Comparison of ENCODE assay signal across 11 cellular contexts in the genomic region with DNA sequence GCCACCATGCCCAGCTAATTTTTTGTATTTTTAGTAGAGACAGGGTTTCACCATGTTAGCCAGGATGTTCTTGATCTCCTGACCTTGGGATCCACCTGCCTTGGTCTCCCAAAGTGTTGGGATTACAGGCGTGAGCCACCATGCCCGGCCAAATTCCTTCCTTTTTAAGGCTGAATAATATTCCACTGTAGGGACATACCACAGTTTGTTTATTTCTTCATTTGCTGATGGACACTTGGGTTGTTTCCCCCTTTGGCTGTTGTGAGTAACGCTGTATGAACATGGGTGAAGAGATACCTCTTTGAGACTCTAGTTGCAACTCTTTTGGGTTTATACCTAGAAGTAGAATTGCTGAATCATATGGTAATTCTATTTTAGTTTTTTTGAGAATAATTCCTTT.
"Had no signal": no experiment of that assay in that cellular context is flagged by ENCODE, and none has a peak within 500 bp of the region (broad histone marks: within the 10 kb centered on the region; RNA-seq: fewer than 3 reads in every experiment).

No MANE protein-coding gene starts in this region.

- ATAC-seq: GM23338, HCT116 had no signal

- H3K4me2 ChIP-seq: GM23338 had no signal

- H3K27ac ChIP-seq: GM23248 had no signal

- FAIRE-seq: H1, H54 had no signal

- H3K4me1 ChIP-seq: HAP-1 had no signal

- H2AFZ ChIP-seq: GM23248, GM23338 had no signal

- H3K4me3 ChIP-seq: GM23248, GM23338, HAP-1 had no signal

- DNase-seq: GM23248, GOT3, H7, H9, HCEC 1CT, HFFc6 had no signal

- H3K36me3 ChIP-seq: HAP-1 had no signal

- H3K9ac ChIP-seq: GM23248 had no signal
